ENCODE assay signal across 1 cellular context in genomic region chrX:101774340-101774739, GRCh38.
A peak's percentile ranks its signal among the peaks of the same experiment; 100 is the strongest.
TF ChIP-seq lines count a peak whose summit lies in the region.

No MANE protein-coding gene starts in this region.

TF ChIP-seq in GM12878, 131 proteins besides CTCF, POLR2A, EP300 and RAD21 (continued from another document):
- TF ChIP-seq RUNX3 (IDR thresholded peaks at IDR 0.05; ENCODE audit: low read length) = peak; percentile 26; the same call in 1 of the 2 replicates
- 0 out of 2 replicates have a peak, but pooled peaks have one; percentile 42 for TF ChIP-seq PAX5 (IDR thresholded peaks at IDR 0.05; ENCODE audit: borderline replicate concordance, low read depth, low read length)
